ENCODE assay signal across 10 cellular contexts in genomic region chr4:81304871-81305270, GRCh38.
"Had no signal": no experiment of that assay in that cellular context is flagged by ENCODE, and none has a peak within 500 bp of the region (broad histone marks: within the 10 kb centered on the region; RNA-seq: fewer than 3 reads in every experiment).

No MANE protein-coding gene starts in this region.

- H2AFZ ChIP-seq: GM23248 had no signal

- ATAC-seq: HCT116, HepG2, K562 had no signal

- H3K9ac ChIP-seq: GM23248 had no signal

- H3K36me3 ChIP-seq: HAP-1 had no signal

- H3K4me1 ChIP-seq: HAP-1 had no signal

- DNase-seq: GM23248, GOT3, H7, HFFc6, KG1 had no signal

- H3K9me3 ChIP-seq: HAP-1 had no signal

- H3K27ac ChIP-seq: GM23248, HL-60 had no signal

- H3K4me3 ChIP-seq: GM23248, HAP-1, K562 had no signal
